ENCODE assay signal across 1 cellular context in the genomic region with DNA sequence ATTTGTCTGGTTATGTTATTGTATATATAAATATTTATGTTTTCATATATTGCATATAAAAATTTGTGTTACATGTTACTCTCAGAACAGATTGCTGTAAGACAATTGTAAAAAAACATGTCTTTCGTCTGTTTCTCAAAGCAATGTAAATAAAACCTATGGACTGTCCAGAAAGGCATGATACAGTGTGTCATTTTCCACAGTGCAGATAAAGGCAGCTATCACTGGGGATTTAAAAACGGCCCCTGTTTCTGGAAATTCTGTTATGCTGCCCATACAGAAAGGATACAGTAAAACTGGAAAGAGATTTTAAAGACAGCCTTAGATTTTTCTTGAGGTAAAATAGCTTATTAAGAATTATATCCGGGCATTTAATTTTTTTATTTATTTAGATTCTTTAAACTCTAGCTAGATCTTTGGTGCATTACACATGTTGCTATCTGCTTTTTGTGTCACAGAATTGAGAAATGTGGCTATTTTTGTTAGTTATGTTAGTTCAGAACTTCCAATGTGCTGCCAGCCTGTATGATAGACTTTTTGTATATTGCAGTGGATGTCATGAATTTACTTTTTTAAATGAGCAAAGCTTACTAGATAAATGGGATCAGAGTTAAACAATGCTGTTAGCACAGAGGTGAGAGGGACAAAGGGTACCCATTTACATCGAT.
TF ChIP-seq lines count a peak whose summit lies in the region.

No MANE protein-coding gene starts in this region.

TF ChIP-seq in HepG2, 621 proteins besides CTCF, POLR2A, EP300 and RAD21 (continued from another document):
- TF ChIP-seq, protein P1, sequence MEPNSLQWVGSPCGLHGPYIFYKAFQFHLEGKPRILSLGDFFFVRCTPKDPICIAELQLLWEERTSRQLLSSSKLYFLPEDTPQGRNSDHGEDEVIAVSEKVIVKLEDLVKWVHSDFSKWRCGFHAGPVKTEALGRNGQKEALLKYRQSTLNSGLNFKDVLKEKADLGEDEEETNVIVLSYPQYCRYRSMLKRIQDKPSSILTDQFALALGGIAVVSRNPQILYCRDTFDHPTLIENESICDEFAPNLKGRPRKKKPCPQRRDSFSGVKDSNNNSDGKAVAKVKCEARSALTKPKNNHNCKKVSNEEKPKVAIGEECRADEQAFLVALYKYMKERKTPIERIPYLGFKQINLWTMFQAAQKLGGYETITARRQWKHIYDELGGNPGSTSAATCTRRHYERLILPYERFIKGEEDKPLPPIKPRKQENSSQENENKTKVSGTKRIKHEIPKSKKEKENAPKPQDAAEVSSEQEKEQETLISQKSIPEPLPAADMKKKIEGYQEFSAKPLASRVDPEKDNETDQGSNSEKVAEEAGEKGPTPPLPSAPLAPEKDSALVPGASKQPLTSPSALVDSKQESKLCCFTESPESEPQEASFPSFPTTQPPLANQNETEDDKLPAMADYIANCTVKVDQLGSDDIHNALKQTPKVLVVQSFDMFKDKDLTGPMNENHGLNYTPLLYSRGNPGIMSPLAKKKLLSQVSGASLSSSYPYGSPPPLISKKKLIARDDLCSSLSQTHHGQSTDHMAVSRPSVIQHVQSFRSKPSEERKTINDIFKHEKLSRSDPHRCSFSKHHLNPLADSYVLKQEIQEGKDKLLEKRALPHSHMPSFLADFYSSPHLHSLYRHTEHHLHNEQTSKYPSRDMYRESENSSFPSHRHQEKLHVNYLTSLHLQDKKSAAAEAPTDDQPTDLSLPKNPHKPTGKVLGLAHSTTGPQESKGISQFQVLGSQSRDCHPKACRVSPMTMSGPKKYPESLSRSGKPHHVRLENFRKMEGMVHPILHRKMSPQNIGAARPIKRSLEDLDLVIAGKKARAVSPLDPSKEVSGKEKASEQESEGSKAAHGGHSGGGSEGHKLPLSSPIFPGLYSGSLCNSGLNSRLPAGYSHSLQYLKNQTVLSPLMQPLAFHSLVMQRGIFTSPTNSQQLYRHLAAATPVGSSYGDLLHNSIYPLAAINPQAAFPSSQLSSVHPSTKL (CRISPR knock-in tag; IDR thresholded peaks at IDR 0.05), result peak; percentile 35; the same call in 1 of the 2 replicates
- TF ChIP-seq, protein P2, sequence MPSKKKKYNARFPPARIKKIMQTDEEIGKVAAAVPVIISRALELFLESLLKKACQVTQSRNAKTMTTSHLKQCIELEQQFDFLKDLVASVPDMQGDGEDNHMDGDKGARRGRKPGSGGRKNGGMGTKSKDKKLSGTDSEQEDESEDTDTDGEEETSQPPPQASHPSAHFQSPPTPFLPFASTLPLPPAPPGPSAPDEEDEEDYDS (CRISPR knock-in tag; IDR thresholded peaks at IDR 0.05), result peak; percentile 69; the same call in 1 of the 2 replicates
- TF ChIP-seq NCOR1 (IDR thresholded peaks at IDR 0.05; ENCODE audit: borderline replicate concordance, low read length) (0 out of 2 replicates have a peak, but pooled peaks have one; percentile 34), ZNF367 (CRISPR knock-in tag; IDR thresholded peaks at IDR 0.05; ENCODE audit: borderline replicate concordance) (0 out of 2 replicates have a peak, but pooled peaks have one; percentile 29), MAX (IDR thresholded peaks at IDR 0.05) (0 out of 2 replicates have a peak, but pooled peaks have one; percentile 8), ZNF317 (CRISPR knock-in tag; IDR thresholded peaks at IDR 0.05) (0 out of 2 replicates have a peak, but pooled peaks have one; percentile 5), FOXJ3 (CRISPR knock-in tag; IDR thresholded peaks at IDR 0.05; ENCODE audit: borderline replicate concordance) (peak; percentile 54; the same call in 1 of the 2 replicates), MAFF (IDR thresholded peaks at IDR 0.05; ENCODE audit: low read depth, low read length) (no peak), CREM (IDR thresholded peaks at IDR 0.05) (0 out of 2 replicates have a peak, but pooled peaks have one; percentile 31), CREM (CRISPR knock-in tag; IDR thresholded peaks at IDR 0.05) (no peak), ZBTB20 (CRISPR knock-in tag; IDR thresholded peaks at IDR 0.05; ENCODE audit: borderline replicate concordance, low read depth) (0 out of 2 replicates have a peak, but pooled peaks have one; percentile 11), ATF1 (CRISPR knock-in tag; IDR thresholded peaks at IDR 0.05) (0 out of 2 replicates have a peak, but pooled peaks have one; percentile 38), MED1 (CRISPR knock-in tag; IDR thresholded peaks at IDR 0.05) (0 out of 2 replicates have a peak, but pooled peaks have one; percentile 26)
